Comparison of ENCODE assay signal across 11 cellular contexts in the genomic region with DNA sequence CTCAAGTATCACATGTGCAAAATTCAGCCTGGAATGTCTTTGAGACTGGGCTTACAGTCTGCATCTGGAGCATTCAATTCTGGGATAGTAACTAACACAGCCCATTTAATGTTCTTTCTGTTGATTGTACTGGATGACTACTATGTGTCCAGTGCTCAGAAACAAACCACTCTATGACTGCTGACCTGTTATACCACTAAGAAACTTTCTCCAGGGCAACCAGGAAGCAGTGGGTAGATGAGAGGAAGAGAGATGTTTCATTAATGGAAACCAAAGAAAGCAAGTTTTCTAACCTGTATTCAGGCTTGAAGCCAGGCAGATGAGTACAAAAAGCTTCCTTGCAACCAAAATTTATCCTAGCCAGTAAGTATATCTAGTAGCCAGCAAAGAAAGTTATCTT. TPM values are rescaled to one million over a fixed set of nuclear protein-coding genes. Genes with fewer than 3 reads are reported as not detected.
DNase-seq lines count a peak whose midpoint lies in the region; ATAC-seq and TF ChIP-seq lines count a peak whose summit lies in the region.
"Had no signal": no experiment of that assay in that cellular context is flagged by ENCODE, and none has a peak within 500 bp of the region (broad histone marks: within the 10 kb centered on the region; RNA-seq: fewer than 3 reads in every experiment).

No MANE protein-coding gene starts in this region.

- H3K4me1 ChIP-seq in foreskin keratinocyte = no peaks in the 10 kb centered on the region
- H3K4me1 ChIP-seq: lower lobe of right lung had no signal

- ATAC-seq in GM18867 (IDR thresholded peaks at IDR 0.05; ENCODE audit: unreplicated experiment) (peak; percentile 94), GM21528 (IDR thresholded peaks at IDR 0.05; ENCODE audit: low FRiP score, unreplicated experiment) (peak; percentile 84), HG03108 (IDR thresholded peaks at IDR 0.05; ENCODE audit: unreplicated experiment) (peak; percentile 93), foreskin keratinocyte (peak; percentile 12), HG02970 (IDR thresholded peaks at IDR 0.05; ENCODE audit: low FRiP score, unreplicated experiment) (no peak)
- ATAC-seq: activated T-cell treated with anti-CD3 and anti-CD28 coated beads, Interleukin-2, amount 50 U/mL, for 72 hours had no signal

- TF ChIP-seq CTCF in foreskin keratinocyte (conservative IDR thresholded peaks at IDR 0.05) = no peak

- DNase-seq in foreskin keratinocyte (no peak), posterior cingulate gyrus (no peak), NCI-H748 treated with DMSO at 0.1 percent for 48 hours (lab: John Stamatoyannopoulos, UW) (no peak), NCI-H2227 treated with DMSO at 0.1 percent for 48 hours (lab: John Stamatoyannopoulos, UW) (no peak)
- DNase-seq: activated T-cell treated with anti-CD3 and anti-CD28 coated beads, Interleukin-2, amount 50 U/mL, for 72 hours; lower lobe of right lung; MV-4-11 had no signal

- H3K27me3 ChIP-seq in foreskin keratinocyte = no peaks in the 10 kb centered on the region

- H3K27ac ChIP-seq in foreskin keratinocyte = no peak overlapping the region
- H3K27ac ChIP-seq: lower lobe of right lung had no signal

- intact Hi-C loops in posterior cingulate gyrus (cut with DNase I) = no loop called here

RNA-seq across cellular contexts. Expression of gene FBXL4, which starts 26.7 kb away (rescaled TPM):
- total RNA-seq in foreskin keratinocyte = 14.4 and 15.2 TPM in 2 replicates
- 4.2 and 4.7 TPM in 2 replicates for polyA plus RNA-seq in foreskin keratinocyte
